Comparison of ENCODE assay signal across 24 cellular contexts in genomic region chr2:172358784-172359556, GRCh38.
DNase-seq lines count a peak whose midpoint lies in the region; ATAC-seq, FAIRE-seq and TF ChIP-seq lines count a peak whose summit lies in the region.
"Had no signal": no experiment of that assay in that cellular context is flagged by ENCODE, and none has a peak within 500 bp of the region (broad histone marks: within the 10 kb centered on the region; RNA-seq: fewer than 3 reads in every experiment).

No MANE protein-coding gene starts in this region.

- H3K4me3 ChIP-seq in keratinocyte (ENCODE audit: control insufficient read depth in 2 of 3, extremely low read depth in 1 of 3, insufficient read depth in 2 of 3, low read depth in 1 of 3, low read length in 3 of 3) (no peak overlapping the region), transverse colon (no peak overlapping the region)
- H3K4me3 ChIP-seq: sigmoid colon, SJSA1, suprapubic skin had no signal

- H3K9me3 ChIP-seq in keratinocyte (ENCODE audit: control insufficient read depth, low read depth, low read length) (no peaks in the 10 kb centered on the region), transverse colon (no peaks in the 10 kb centered on the region)
- H3K9me3 ChIP-seq: Caco-2, sigmoid colon, suprapubic skin had no signal

- dilution Hi-C loops in keratinocyte (cut with MboI; ENCODE audit: extremely low pct_ligation_motif_present, low sequenced_read_pairs): no loop called here

- TF ChIP-seq CTCF in keratinocyte (optimal IDR thresholded peaks at IDR 0.05 in 1 of 3, IDR thresholded peaks at IDR 0.05 in 1 of 3, conservative IDR thresholded peaks at IDR 0.05 in 1 of 3; ENCODE audit: extremely low read depth in 1 of 3, insufficient read depth in 2 of 3, low read length in 3 of 3): no peak
- no peak for TF ChIP-seq CTCF in transverse colon (IDR thresholded peaks at IDR 0.05)

- no peak for ATAC-seq in HG03280 (IDR thresholded peaks at IDR 0.05; ENCODE audit: unreplicated experiment)
- ATAC-seq: esophagus mucosa, natural killer cell had no signal

- H3K4me1 ChIP-seq in keratinocyte (ENCODE audit: control insufficient read depth, extremely low read depth, insufficient read depth, low read length) (no peaks in the 10 kb centered on the region), transverse colon (peaks cover 0 to 9% (median 4%) of the 10 kb centered on the region in 4 donors)
- H3K4me1 ChIP-seq: sigmoid colon, SJSA1 had no signal

- TF ChIP-seq POLR2A in transverse colon (IDR thresholded peaks at IDR 0.05): no peak

- no peaks in the 10 kb centered on the region for H3K79me2 ChIP-seq in keratinocyte (ENCODE audit: control insufficient read depth, insufficient read depth, low read length)

- H3K4me2 ChIP-seq in keratinocyte (ENCODE audit: control insufficient read depth, extremely low read depth, insufficient read depth, low read depth, low read length): no peak overlapping the region

- 29 to 55% methylated on average over 4 to 11 of the region's 11 CpGs for WGBS in transverse colon (ENCODE audit: low coverage in 1 of 2), 2 donors

- H3K9ac ChIP-seq in keratinocyte (ENCODE audit: control insufficient read depth, extremely low read depth, insufficient read depth, low read length): no peak overlapping the region

- intact Hi-C loops in transverse colon (cut with DNase I; ENCODE audit: low total_unique reads): no loop called here

- H3K9me1 ChIP-seq in keratinocyte (ENCODE audit: control insufficient read depth, extremely low read depth, insufficient read depth, low read length): no peaks in the 10 kb centered on the region

- H3K27ac ChIP-seq in keratinocyte (ENCODE audit: control insufficient read depth, insufficient read depth, low read length) (no peak overlapping the region), transverse colon (no peak overlapping the region)
- H3K27ac ChIP-seq: HL-60, sigmoid colon, SJSA1, suprapubic skin had no signal

- H3K27me3 ChIP-seq in keratinocyte (ENCODE audit: control insufficient read depth, extremely low read depth, insufficient read depth, low read length) (no peaks in the 10 kb centered on the region), transverse colon (no peaks in the 10 kb centered on the region)
- H3K27me3 ChIP-seq: sigmoid colon, SJSA1, suprapubic skin had no signal

- POLR2A ChIA-PET in HEK293T (lab: Yijun Ruan, JAX): no interaction called here

- DNase-seq in HEK293T (ENCODE audit: extremely low spot score): no peak
- peak; percentile 40 for DNase-seq in cerebellum (ENCODE audit: low spot score)
- no peak for DNase-seq in keratinocyte (ENCODE audit: low read depth, low spot score)
- DNase-seq in stromal cell of bone marrow (ENCODE audit: low read depth): peak; percentile 52
- DNase-seq in amniotic stem cell (lab: John Stamatoyannopoulos, UW): no peak
- DNase-seq in transverse colon: no peak
- DNase-seq: activated naive CD4-positive, alpha-beta T cell; activated T-cell treated with anti-CD3 and anti-CD28 coated beads, Interleukin-2, amount 50 U/mL, for 1 hour; Caco-2; effector CD8-positive, alpha-beta T cell; kidney glomerular epithelial cell; mesendoderm; natural killer cell; NCI-H1105 treated with DMSO at 0.1 percent for 48 hours; NCI-H2029 treated with DMSO at 0.1 percent for 48 hours; NCI-H345; sigmoid colon; T-helper 1 cell had no signal

- CTCF ChIA-PET in HEK293T (lab: Yijun Ruan, JAX): no interaction called here

- in situ Hi-C loops in transverse colon (cut with MboI; ENCODE audit: low pct_ligation_motif_present in 1 of 4, low pct_unique_long_range_greater_than_20kb in 1 of 4, low sequenced_read_pairs in 3 of 4): no loop called here

- H2AFZ ChIP-seq in keratinocyte (ENCODE audit: control insufficient read depth, low read length): peak overlapping the region; percentile 39

- no peak for FAIRE-seq in keratinocyte (lab: Jason Lieb, UNC)
- FAIRE-seq: H54 had no signal

- no peak for TF ChIP-seq EP300 in transverse colon (IDR thresholded peaks at IDR 0.05; ENCODE audit: low read depth)

- H3K36me3 ChIP-seq in keratinocyte (ENCODE audit: control insufficient read depth in 2 of 2, extremely low read depth in 1 of 2, insufficient read depth in 2 of 2, low read length in 2 of 2) (no peaks in the 10 kb centered on the region), transverse colon (no peaks in the 10 kb centered on the region)
- H3K36me3 ChIP-seq: sigmoid colon, SJSA1, suprapubic skin had no signal

- H4K20me1 ChIP-seq in keratinocyte (ENCODE audit: control insufficient read depth, extremely low read depth, insufficient read depth, low read length): no peaks in the 10 kb centered on the region

TF ChIP-seq in HEK293T, 16 proteins besides CTCF, POLR2A, EP300 and RAD21:
- no peak for TF ChIP-seq BHLHE40 (IDR thresholded peaks at IDR 0.05; ENCODE audit: borderline replicate concordance)
- TF ChIP-seq ARNT (IDR thresholded peaks at IDR 0.05): no peak
- no peak for TF ChIP-seq SUZ12 (IDR thresholded peaks at IDR 0.05)
- no peak for TF ChIP-seq ELF4 (IDR thresholded peaks at IDR 0.05)
- no peak for TF ChIP-seq L3MBTL2 (conservative IDR thresholded peaks at IDR 0.05)
- no peak for TF ChIP-seq CTBP1 (IDR thresholded peaks at IDR 0.05; ENCODE audit: borderline replicate concordance)
- TF ChIP-seq, protein P1, sequence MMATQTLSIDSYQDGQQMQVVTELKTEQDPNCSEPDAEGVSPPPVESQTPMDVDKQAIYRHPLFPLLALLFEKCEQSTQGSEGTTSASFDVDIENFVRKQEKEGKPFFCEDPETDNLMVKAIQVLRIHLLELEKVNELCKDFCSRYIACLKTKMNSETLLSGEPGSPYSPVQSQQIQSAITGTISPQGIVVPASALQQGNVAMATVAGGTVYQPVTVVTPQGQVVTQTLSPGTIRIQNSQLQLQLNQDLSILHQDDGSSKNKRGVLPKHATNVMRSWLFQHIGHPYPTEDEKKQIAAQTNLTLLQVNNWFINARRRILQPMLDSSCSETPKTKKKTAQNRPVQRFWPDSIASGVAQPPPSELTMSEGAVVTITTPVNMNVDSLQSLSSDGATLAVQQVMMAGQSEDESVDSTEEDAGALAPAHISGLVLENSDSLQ (IDR thresholded peaks at IDR 0.05): 0 out of 2 replicates have a peak, but pooled peaks have one; percentile 4
- no peak for TF ChIP-seq SP1 (IDR thresholded peaks at IDR 0.05)
- no peak for TF ChIP-seq TARDBP (IDR thresholded peaks at IDR 0.05)

Comparison
In these comparisons a context has a peak if more than half of its experiments do, and no peak if none do; other contexts are left out.
1. DNase-seq: peak in cerebellum (single experiment) and stromal cell of bone marrow (single experiment); none in HEK293T (single experiment), keratinocyte (single experiment), amniotic stem cell (single experiment) and transverse colon (single experiment).